9 cellular contexts compared by ENCODE assay signal in genomic region chr10:123147635-123148413, GRCh38. TPM values are rescaled to one million over a fixed set of nuclear protein-coding genes. Genes with fewer than 3 reads are reported as not detected.
DNase-seq lines count a peak whose midpoint lies in the region; ATAC-seq and TF ChIP-seq lines count a peak whose summit lies in the region.
"Had no signal": no experiment of that assay in that cellular context is flagged by ENCODE, and none has a peak within 500 bp of the region (broad histone marks: within the 10 kb centered on the region; RNA-seq: fewer than 3 reads in every experiment).

A gene with protein sequence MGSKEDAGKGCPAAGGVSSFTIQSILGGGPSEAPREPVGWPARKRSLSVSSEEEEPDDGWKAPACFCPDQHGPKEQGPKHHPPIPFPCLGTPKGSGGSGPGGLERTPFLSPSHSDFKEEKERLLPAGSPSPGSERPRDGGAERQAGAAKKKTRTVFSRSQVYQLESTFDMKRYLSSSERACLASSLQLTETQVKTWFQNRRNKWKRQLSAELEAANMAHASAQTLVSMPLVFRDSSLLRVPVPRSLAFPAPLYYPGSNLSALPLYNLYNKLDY (plus strand): TSS chr10:123148136. CDS start chr10:123148379, 243 bp downstream.

- H3K36me3 Mint-ChIP-seq in effector memory CD8-positive, alpha-beta T cell (ENCODE audit: insufficient read depth): peaks cover 6% of the 10 kb centered on the region
- peaks cover 8 to 12% of the 10 kb centered on the region in 2 donors for H3K36me3 Mint-ChIP-seq in CD14-positive monocyte

- H3K27me3 Mint-ChIP-seq in effector memory CD8-positive, alpha-beta T cell: peaks cover 55 to 82% of the 10 kb centered on the region in 2 donors
- peaks cover 91 to 99% (median 96%) of the 10 kb centered on the region in 3 donors for H3K27me3 Mint-ChIP-seq in CD14-positive monocyte (ENCODE audit: low read depth in 3 of 3)

- TF ChIP-seq EP300 in stomach (IDR thresholded peaks at IDR 0.05): no peak

- peaks cover 11 to 75% (median 54%) of the 10 kb centered on the region in 4 donors for H3K4me1 ChIP-seq in stomach

- TF ChIP-seq CTCF in stomach (IDR thresholded peaks at IDR 0.05) (no peak), CD14-positive monocyte (IDR thresholded peaks at IDR 0.05) (no peak)

- TF ChIP-seq POLR2A in stomach (IDR thresholded peaks at IDR 0.05): no peak

- ATAC-seq in effector memory CD8-positive, alpha-beta T cell (replicated peaks): peak; percentile 34
- ATAC-seq in GM21367 (IDR thresholded peaks at IDR 0.05; ENCODE audit: unreplicated experiment) (no peak), HG02623 (IDR thresholded peaks at IDR 0.05; ENCODE audit: unreplicated experiment) (no peak)
- ATAC-seq: pancreas had no signal

- peak within 1 kb of the TSS in 1 of 2 donors; percentile 5 for H3K27ac Mint-ChIP-seq in effector memory CD8-positive, alpha-beta T cell
- peak within 1 kb of the TSS in 1 of 7 donors; percentile 55 for H3K27ac Mint-ChIP-seq in CD14-positive monocyte

- 2 to 8% (median 3%) methylated on average over 21 to 64 of the region's 64 CpGs for WGBS in stomach, 5 donors

- H3K36me3 ChIP-seq in stomach: no peaks in the 10 kb centered on the region
- H3K36me3 ChIP-seq: pancreas had no signal

- H3K9me3 Mint-ChIP-seq in effector memory CD8-positive, alpha-beta T cell: no peaks in the 10 kb centered on the region
- H3K9me3 Mint-ChIP-seq in CD14-positive monocyte: peaks cover 0 to 28% (median 16%) of the 10 kb centered on the region in 7 donors

- H3K27ac ChIP-seq in stomach: no peak within 1 kb of the TSS
- H3K27ac ChIP-seq: pancreas had no signal

- intact Hi-C loops in stomach (cut with DNase I; ENCODE audit: low total_unique reads) (no loop called here), CD14-positive monocyte (cut with micrococcal nuclease) (no loop called here)

- peak within 1 kb of the TSS; percentile 7 to 43 (median 10) for H3K4me3 ChIP-seq in stomach

- H3K9me3 ChIP-seq in stomach: no peaks in the 10 kb centered on the region
- H3K9me3 ChIP-seq: pancreas had no signal

- H3K27me3 ChIP-seq in stomach: peaks cover 83 to 100% (median 100%) of the 10 kb centered on the region in 3 donors

- H3K4me3 Mint-ChIP-seq in effector memory CD8-positive, alpha-beta T cell: peak within 1 kb of the TSS; percentile 68 to 71
- peak within 1 kb of the TSS in 1 of 2 donors; percentile 83 for H3K4me3 Mint-ChIP-seq in CD14-positive monocyte

- H3K4me1 Mint-ChIP-seq in effector memory CD8-positive, alpha-beta T cell (ENCODE audit: low read depth in 2 of 2): peaks cover 30 to 35% of the 10 kb centered on the region in 2 donors
- H3K4me1 Mint-ChIP-seq in CD14-positive monocyte: peaks cover 49% of the 10 kb centered on the region

- peak; percentile 77 for DNase-seq in activated effector memory CD4-positive, alpha-beta T cell treated with anti-CD3 and anti-CD28 coated beads, Interleukin-2, amount 50 U/mL, for 16 hours
- no peak for DNase-seq in activated effector memory CD4-positive, alpha-beta T cell treated with Interleukin-2 at 50 U/mL for 16 hours
- DNase-seq in NCI-H526 (lab: John Stamatoyannopoulos, UW) (peak; percentile 55 to 90), stomach (no peak), CD14-positive monocyte (ENCODE audit: low spot score) (no peak)
- DNase-seq in effector memory CD8-positive, alpha-beta T cell: no peak

RNA-seq across cellular contexts. Expression of the gene that starts here (rescaled TPM):
- not detected for total RNA-seq in stomach
- not detected for polyA plus RNA-seq in stomach
- not detected for polyA plus RNA-seq in CD14-positive monocyte

Comparison
In these comparisons a context has a peak if more than half of its experiments do, and no peak if none do; other contexts are left out.
1. DNase-seq: peak in activated effector memory CD4-positive, alpha-beta T cell treated with anti-CD3 and anti-CD28 coated beads, Interleukin-2, amount 50 U/mL, for 16 hours (single experiment) and NCI-H526 (2 of 2); none in activated effector memory CD4-positive, alpha-beta T cell treated with Interleukin-2 at 50 U/mL for 16 hours (single experiment), effector memory CD8-positive, alpha-beta T cell (0 of 3), stomach (single experiment) and CD14-positive monocyte (single experiment).